ENCODE assay signal across 10 cellular contexts in the genomic region with DNA sequence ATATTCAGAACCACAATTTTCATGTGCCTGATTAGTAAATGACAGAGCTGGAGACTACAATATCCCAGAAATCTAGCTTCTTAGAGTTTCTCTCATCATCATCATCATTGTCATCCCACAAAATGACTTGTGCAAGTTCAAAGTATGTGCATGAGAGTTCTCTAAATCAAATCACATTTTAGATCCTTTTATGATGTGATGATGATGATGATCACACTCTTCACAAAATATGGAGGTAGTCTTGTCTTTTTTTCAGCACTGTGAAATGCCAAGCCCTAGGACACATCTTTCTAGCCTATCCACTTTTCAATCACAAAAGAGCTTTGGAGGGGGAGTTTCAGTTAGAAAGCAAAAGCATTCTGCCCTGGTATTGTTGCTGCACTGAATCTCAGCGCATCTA. TPM values are rescaled to one million over a fixed set of nuclear protein-coding genes. Genes with fewer than 3 reads are reported as not detected.
DNase-seq lines count a peak whose midpoint lies in the region; ATAC-seq, FAIRE-seq and TF ChIP-seq lines count a peak whose summit lies in the region.
"Had no signal": no experiment of that assay in that cellular context is flagged by ENCODE, and none has a peak within 500 bp of the region (broad histone marks: within the 10 kb centered on the region; RNA-seq: fewer than 3 reads in every experiment).

No MANE protein-coding gene starts in this region.

- H3K36me3 ChIP-seq in PC-9 (ENCODE audit: low read depth) (no peaks in the 10 kb centered on the region), endothelial cell of umbilical vein (ENCODE audit: control insufficient read depth in 2 of 2, extremely low read depth in 1 of 2, insufficient read depth in 2 of 2, low read length in 2 of 2) (no peaks in the 10 kb centered on the region), spleen (no peaks in the 10 kb centered on the region)

- H3K9me2 ChIP-seq in PC-9 (ENCODE audit: insufficient read depth), result no peaks in the 10 kb centered on the region

- no peaks in the 10 kb centered on the region for H3F3A ChIP-seq in PC-9 (ENCODE audit: insufficient read depth, low read depth)

- peak; percentile 15 for FAIRE-seq in endothelial cell of umbilical vein (lab: Jason Lieb, UNC)

- no peak for ATAC-seq in activated CD4-positive, CD25-positive, alpha-beta regulatory T cell treated with anti-CD3 and anti-CD28 coated beads, Interleukin-2, amount 50 U/mL, for 24 hours

- H4K20me1 ChIP-seq in PC-9 (ENCODE audit: insufficient read depth) (no peaks in the 10 kb centered on the region), endothelial cell of umbilical vein (replicated peaks; ENCODE audit: control insufficient read depth, extremely low read depth, insufficient read depth, low read length) (no peaks in the 10 kb centered on the region)

- H3K27ac ChIP-seq in PC-9 (no peak overlapping the region), endothelial cell of umbilical vein (ENCODE audit: insufficient read depth, low read depth, low read length) (peak overlapping the region; percentile 72), spleen (peak overlapping the region; percentile 54 to 91 (median 86))
- H3K27ac ChIP-seq: testis had no signal

- no peak overlapping the region for H2AFZ ChIP-seq in PC-9
- no peak overlapping the region for H2AFZ ChIP-seq in endothelial cell of umbilical vein (ENCODE audit: low read depth, low read length)

- TF ChIP-seq CTCF in PC-9 (conservative IDR thresholded peaks at IDR 0.05) (no peak), endothelial cell of umbilical vein (IDR thresholded peaks at IDR 0.05; ENCODE audit: extremely low read depth in 1 of 2, insufficient read depth in 1 of 2, low read depth in 1 of 2, low read length in 2 of 2) (no peak), spleen (IDR thresholded peaks at IDR 0.05 in 8 of 11, conservative IDR thresholded peaks at IDR 0.05 in 3 of 11) (no peak), type B pancreatic cell (conservative IDR thresholded peaks at IDR 0.05) (no peak)

- BruUV-seq in PC-9 (replicated peaks; lab: Mats Ljungman, UMichigan) (no TSS peak), endothelial cell of umbilical vein (replicated peaks; lab: Mats Ljungman, UMichigan) (no TSS peak)

- WGBS in spleen, 5 donors, result 0 to 93% (median 26%) methylated on average over 1 of the region's 1 CpG

- H3K27me3 ChIP-seq in PC-9 (ENCODE audit: insufficient read depth, low read depth), result no peaks in the 10 kb centered on the region
- no peaks in the 10 kb centered on the region for H3K27me3 ChIP-seq in endothelial cell of umbilical vein (ENCODE audit: control insufficient read depth in 2 of 2, insufficient read depth in 2 of 2, low read length in 2 of 2)
- no peaks in the 10 kb centered on the region for H3K27me3 ChIP-seq in spleen (replicated peaks in 1 of 7)
- H3K27me3 ChIP-seq: testis had no signal

- H3K36me3 Mint-ChIP-seq in T-helper 1 cell treated with Interleukin-12 subunit alpha and Interleukin-12 subunit beta and Interleukin-4 antibody, amounts not matched to agents 30 μg/mL and 1 μg/mL, for 36 hours (ENCODE audit: low read depth), result no peaks in the 10 kb centered on the region
- H3K36me3 Mint-ChIP-seq in type B pancreatic cell, result peaks cover 1% of the 10 kb centered on the region

- H3K9ac ChIP-seq in endothelial cell of umbilical vein (replicated peaks; ENCODE audit: extremely low read depth, insufficient read depth, low read length), result peak overlapping the region; percentile 50

- no peaks in the 10 kb centered on the region for H3K9me1 ChIP-seq in endothelial cell of umbilical vein (replicated peaks; ENCODE audit: control insufficient read depth, extremely low read depth, insufficient read depth, low read length)

- intact Hi-C loops in PC-9 (cut with micrococcal nuclease; ENCODE audit: unreplicated experiment) (loop anchor here (10.0 kb wide), 1 partner anchor 647 kb away; no protein-coding TSS in a partner anchor), endothelial cell of umbilical vein (cut with micrococcal nuclease) (loop anchor here (5.0 to 10.0 kb wide), 5 partner anchors 133 to 647 kb away; a partner anchor contains a TSS), spleen (cut with DNase I; ENCODE audit: low total_unique reads) (no loop called here)

- H3K4me1 ChIP-seq in PC-9 (replicated peaks; ENCODE audit: insufficient read depth) (0 out of 2 replicates have a peak, but pooled peaks cover 4% of the 10 kb centered on the region), endothelial cell of umbilical vein (ENCODE audit: control insufficient read depth, extremely low read depth, insufficient read depth, low read length) (peaks cover 12% of the 10 kb centered on the region), spleen (peaks cover 0 to 83% (median 44%) of the 10 kb centered on the region in 6 donors)
- H3K4me1 ChIP-seq: testis had no signal

- no peaks in the 10 kb centered on the region for H3K9me3 Mint-ChIP-seq in T-helper 1 cell treated with Interleukin-12 subunit alpha and Interleukin-12 subunit beta and Interleukin-4 antibody, amounts not matched to agents 30 μg/mL and 1 μg/mL, for 36 hours
- no peaks in the 10 kb centered on the region for H3K9me3 Mint-ChIP-seq in type B pancreatic cell

- peaks cover 20% of the 10 kb centered on the region for H3K4me1 Mint-ChIP-seq in T-helper 1 cell treated with Interleukin-12 subunit alpha and Interleukin-12 subunit beta and Interleukin-4 antibody, amounts not matched to agents 30 μg/mL and 1 μg/mL, for 36 hours (ENCODE audit: low read depth)
- peaks cover 57% of the 10 kb centered on the region for H3K4me1 Mint-ChIP-seq in type B pancreatic cell (ENCODE audit: unreplicated experiment)

- peak overlapping the region; percentile 52; the same call in 1 of the 2 replicates for H3K4me2 ChIP-seq in PC-9
- H3K4me2 ChIP-seq in endothelial cell of umbilical vein (ENCODE audit: insufficient read depth, low read length), result peak overlapping the region; percentile 90

- CTCF ChIA-PET in PC-9 (lab: Charles Lee) (no interaction called here), endothelial cell of umbilical vein (lab: Charles Lee) (interaction anchor here (1.1 to 1.2 kb wide), 2 partner anchors 189 to 640 kb away, joined by 3 to 5 read pairs; no protein-coding TSS in a partner anchor)

- no peak overlapping the region for H3K4me3 ChIP-seq in PC-9
- H3K4me3 ChIP-seq in endothelial cell of umbilical vein (replicated peaks in 1 of 3; ENCODE audit: insufficient read depth in 1 of 3, low read depth in 1 of 3, low read length in 3 of 3), result no peak overlapping the region
- H3K4me3 ChIP-seq in spleen, result peak overlapping the region in 1 of 8 donors; percentile 69
- H3K4me3 ChIP-seq: testis had no signal

- H3K79me2 ChIP-seq in PC-9 (ENCODE audit: low read depth) (no peaks in the 10 kb centered on the region), endothelial cell of umbilical vein (ENCODE audit: control insufficient read depth, insufficient read depth, low read length) (no peaks in the 10 kb centered on the region)

- H3K9me3 ChIP-seq in PC-9 (ENCODE audit: insufficient read depth, low read depth), result no peaks in the 10 kb centered on the region
- H3K9me3 ChIP-seq in endothelial cell of umbilical vein (replicated peaks; ENCODE audit: control insufficient read depth, insufficient read depth, low read length), result no peaks in the 10 kb centered on the region
- no peaks in the 10 kb centered on the region for H3K9me3 ChIP-seq in spleen
- H3K9me3 ChIP-seq: testis had no signal

- TF ChIP-seq POLR2A in endothelial cell of umbilical vein (IDR thresholded peaks at IDR 0.05; ENCODE audit: low read depth, low read length) (no peak), spleen (IDR thresholded peaks at IDR 0.05) (no peak)

- no peak for DNase-seq in T-helper 1 cell
- DNase-seq in PC-9, result no peak
- DNase-seq in endothelial cell of umbilical vein (ENCODE audit: low read depth, low spot score), result no peak
- DNase-seq in spleen, result no peak
- no peak for DNase-seq in NK-92 (lab: John Stamatoyannopoulos, UW; ENCODE audit: unreplicated experiment)
- DNase-seq in type B pancreatic cell (ENCODE audit: extremely low spot score, unreplicated experiment), result no peak
- DNase-seq: 8988T had no signal

- peak overlapping the region; percentile 15 for H3K27ac Mint-ChIP-seq in T-helper 1 cell treated with Interleukin-12 subunit alpha and Interleukin-12 subunit beta and Interleukin-4 antibody, amounts not matched to agents 30 μg/mL and 1 μg/mL, for 36 hours
- no peak overlapping the region for H3K27ac Mint-ChIP-seq in type B pancreatic cell

- H3K4me3 Mint-ChIP-seq in T-helper 1 cell treated with Interleukin-12 subunit alpha and Interleukin-12 subunit beta and Interleukin-4 antibody, amounts not matched to agents 30 μg/mL and 1 μg/mL, for 36 hours, result no peak overlapping the region
- no peak overlapping the region for H3K4me3 Mint-ChIP-seq in type B pancreatic cell

- dilution Hi-C loops in endothelial cell of umbilical vein (cut with MboI; ENCODE audit: extremely low pct_ligation_motif_present, low sequenced_read_pairs), result no loop called here

- no peaks in the 10 kb centered on the region for H3K27me3 Mint-ChIP-seq in T-helper 1 cell treated with Interleukin-12 subunit alpha and Interleukin-12 subunit beta and Interleukin-4 antibody, amounts not matched to agents 30 μg/mL and 1 μg/mL, for 36 hours (ENCODE audit: low read depth)
- no peaks in the 10 kb centered on the region for H3K27me3 Mint-ChIP-seq in type B pancreatic cell

- POLR2A ChIA-PET in PC-9 (lab: Charles Lee; ENCODE audit: unreplicated experiment) (interaction anchor here (0.6 kb wide), 1 partner anchor 77 kb away, joined by 3 read pairs; no protein-coding TSS in a partner anchor), endothelial cell of umbilical vein (lab: Charles Lee) (no interaction called here)

TF ChIP-seq in endothelial cell of umbilical vein, 7 proteins besides CTCF, POLR2A, EP300 and RAD21 (continues in another document):
- no peak for TF ChIP-seq FOS (IDR thresholded peaks at IDR 0.05; ENCODE audit: borderline replicate concordance, insufficient read depth, low read length)
- TF ChIP-seq MYC (IDR thresholded peaks at IDR 0.05; ENCODE audit: low read depth, low read length), result no peak
- no peak for TF ChIP-seq GATA2 (IDR thresholded peaks at IDR 0.05; ENCODE audit: insufficient read depth, insufficient read length, low read depth, low read length)
- TF ChIP-seq JUN (IDR thresholded peaks at IDR 0.05; ENCODE audit: borderline replicate concordance, insufficient read depth, insufficient read length, low read depth), result no peak

RNA-seq across cellular contexts. Expression of a gene that starts 7.4 kb away (rescaled TPM):
- total RNA-seq in PC-9 (2021) (24.4 and 36.1 TPM in 2 replicates), endothelial cell of umbilical vein (4.9 and 5.6 TPM in 2 replicates), spleen (10 to 100 TPM; 34.6 to 67.2 (median 43.1) TPM), type B pancreatic cell (ENCODE audit: low replicate concordance) (13.5 and 27.5 TPM in 2 replicates)
- polyA plus RNA-seq in endothelial cell of umbilical vein (1.4 and 1.8 TPM in 2 replicates), spleen (1 to 10 TPM; 5.0 to 5.6 (median 5.3) TPM)
- 1.2 and 1.4 TPM in 2 replicates for polyA plus RNA-seq in endothelial cell of umbilical vein (2011; cell fraction: cytosol; rRNA removed)
- 1.8 and 2.0 TPM in 2 replicates for polyA plus RNA-seq in endothelial cell of umbilical vein (2011; cell fraction: nucleus; rRNA removed)
- 0.65 and 0.84 TPM in 2 replicates for polyA plus RNA-seq in endothelial cell of umbilical vein (2012)
- polyA minus RNA-seq in endothelial cell of umbilical vein, result 9.6 and 14.6 TPM in 2 replicates
- polyA minus RNA-seq in endothelial cell of umbilical vein (2011; cell fraction: cytosol; rRNA and poly(A)+ RNA removed), result 96.5 TPM
- 1.9 and 2.0 TPM in 2 replicates for polyA minus RNA-seq in endothelial cell of umbilical vein (2011; cell fraction: nucleus; rRNA and poly(A)+ RNA removed)
